Comparison of ENCODE assay signal across 9 cellular contexts in the genomic region with DNA sequence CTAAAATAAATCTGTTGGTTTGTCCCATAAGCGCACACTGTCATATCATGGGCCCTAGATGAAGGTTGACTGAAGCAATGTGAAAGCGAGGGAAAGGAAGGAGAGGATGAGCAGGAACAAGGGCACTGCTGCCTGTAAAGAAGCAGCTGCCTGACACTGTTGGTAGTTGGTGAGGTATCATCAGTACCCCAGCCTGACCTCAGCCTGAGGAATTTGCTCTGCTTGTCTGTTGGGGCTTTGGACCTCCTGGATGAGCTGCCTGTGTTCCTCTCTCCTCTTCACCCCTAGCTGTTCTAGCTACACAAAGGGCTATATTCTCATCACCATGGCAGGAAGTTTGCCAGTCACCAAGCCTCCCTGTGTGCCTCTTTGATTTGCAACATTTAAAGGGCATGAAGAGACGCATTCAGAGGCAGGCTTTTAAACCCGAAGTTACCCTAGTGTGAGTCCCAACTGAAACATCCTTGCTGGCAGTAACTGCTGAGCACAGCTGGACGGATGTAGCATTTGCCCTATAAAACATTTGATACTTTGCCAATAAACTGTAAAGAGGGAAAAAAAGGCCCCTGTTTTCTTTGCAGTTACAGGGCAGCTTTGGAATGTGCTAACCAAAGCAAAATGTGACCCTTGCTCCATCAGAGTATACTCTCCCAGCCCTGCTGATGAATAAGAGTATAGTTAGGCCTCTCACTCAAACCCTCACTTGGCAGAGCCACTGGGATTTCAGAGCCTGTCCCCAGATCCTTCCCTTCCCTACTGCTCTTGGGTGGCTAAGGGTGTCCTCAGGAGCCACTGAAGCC. TPM values are rescaled to one million over a fixed set of nuclear protein-coding genes. Genes with fewer than 3 reads are reported as not detected.
DNase-seq lines count a peak whose midpoint lies in the region; ATAC-seq and TF ChIP-seq lines count a peak whose summit lies in the region.
"Had no signal": no experiment of that assay in that cellular context is flagged by ENCODE, and none has a peak within 500 bp of the region (broad histone marks: within the 10 kb centered on the region; RNA-seq: fewer than 3 reads in every experiment).

No MANE protein-coding gene starts in this region.

- in situ Hi-C loops in Panc1 (cut with HindIII; ENCODE audit: low pct_unique_long_range_greater_than_20kb, low sequenced_read_pairs) = no loop called here

- intact Hi-C loops in Panc1 (cut with micrococcal nuclease; ENCODE audit: unreplicated experiment) = loop anchor here (10.0 kb wide), 1 partner anchor 239 kb away; no protein-coding TSS in a partner anchor
- intact Hi-C loops in CD4-positive, alpha-beta T cell (cut with DNase I, micrococcal nuclease) = no loop called here

- no peak overlapping the region for H3K4me3 Mint-ChIP-seq in CD4-positive, alpha-beta T cell

- H3K4me1 ChIP-seq in Panc1 (ENCODE audit: control insufficient read depth, insufficient read depth, low read length) (peaks cover 3% of the 10 kb centered on the region; the same call in 1 of the 2 replicates), MM.1S (ENCODE audit: low read length) (no peaks in the 10 kb centered on the region)

- no TSS peak for BruUV-seq in Panc1 (replicated peaks; lab: Mats Ljungman, UMichigan)

- H3K36me3 Mint-ChIP-seq in CD4-positive, alpha-beta T cell (ENCODE audit: low read depth) = no peaks in the 10 kb centered on the region

- no peaks in the 10 kb centered on the region for H3K79me2 ChIP-seq in MM.1S (ENCODE audit: low read length)

- H3K4me3 ChIP-seq in Panc1 (ENCODE audit: low read depth in 2 of 2, low read length in 2 of 2) = no peak overlapping the region
- no peak overlapping the region for H3K4me3 ChIP-seq in MM.1S (ENCODE audit: low read length)

- no peak overlapping the region for H3K27ac Mint-ChIP-seq in CD4-positive, alpha-beta T cell

- peaks cover 6% of the 10 kb centered on the region for H3K4me1 Mint-ChIP-seq in CD4-positive, alpha-beta T cell (ENCODE audit: low read depth)

- H3F3A ChIP-seq in MM.1S (ENCODE audit: insufficient read depth, low read length) = no peaks in the 10 kb centered on the region

- H3K9me3 Mint-ChIP-seq in CD4-positive, alpha-beta T cell = no peaks in the 10 kb centered on the region

- CTCF ChIA-PET in Panc1 (lab: Charles Lee) = no interaction called here
- CTCF ChIA-PET in CD4-positive, alpha-beta T cell (lab: Charles Lee) = no interaction called here

- no peak for TF ChIP-seq CTCF in Panc1 (IDR thresholded peaks at IDR 0.05)
- no peak for TF ChIP-seq CTCF in MM.1S (IDR thresholded peaks at IDR 0.05; ENCODE audit: low read length)
- no peak for TF ChIP-seq CTCF in CD4-positive, alpha-beta T cell (IDR thresholded peaks at IDR 0.05)

- H3K4me2 ChIP-seq in MM.1S (ENCODE audit: low read depth, low read length) = no peak overlapping the region

- H4K20me1 ChIP-seq in MM.1S (ENCODE audit: insufficient read depth, low read length) = no peaks in the 10 kb centered on the region

- H3K9me2 ChIP-seq in MM.1S (replicated peaks; ENCODE audit: insufficient read depth, low read length) = no peaks in the 10 kb centered on the region

- H3K36me3 ChIP-seq in Panc1 (ENCODE audit: control insufficient read depth, insufficient read depth, low read length) (no peaks in the 10 kb centered on the region), MM.1S (replicated peaks; ENCODE audit: insufficient read depth, low read length) (no peaks in the 10 kb centered on the region)

- no peaks in the 10 kb centered on the region for H3K27me3 ChIP-seq in Panc1 (ENCODE audit: control insufficient read depth, insufficient read depth, low read length)
- no peaks in the 10 kb centered on the region for H3K27me3 ChIP-seq in MM.1S (replicated peaks; ENCODE audit: insufficient read depth, low read length)
- H3K27me3 ChIP-seq in CD4-positive, alpha-beta T cell (ENCODE audit: control insufficient read depth, insufficient read depth, low read length) = peaks cover 7% of the 10 kb centered on the region

- no peak overlapping the region for H2AFZ ChIP-seq in MM.1S (ENCODE audit: low read length)

- ATAC-seq in Panc1 = peak; percentile 50; the same call in 1 of the 2 replicates
- ATAC-seq in HG02981 (IDR thresholded peaks at IDR 0.05; ENCODE audit: unreplicated experiment) = no peak
- ATAC-seq in CD4-positive, alpha-beta T cell (ENCODE audit: poor library complexity) = no peak

- peak; percentile 45 for DNase-seq in AG08395 (ENCODE audit: low spot score)
- DNase-seq in Panc1 (ENCODE audit: low read depth, low spot score) = no peak
- peak; percentile 98 for DNase-seq in fibroblast of peridontal ligament (ENCODE audit: extremely low read depth)
- peak in 50 of 56 donors; percentile 21 to 86 (median 66) for DNase-seq in nucleus accumbens (lab: John Stamatoyannopoulos, UW)
- DNase-seq in MM.1S = no peak
- DNase-seq in CD4-positive, alpha-beta T cell = no peak
- DNase-seq in central memory CD4-positive, alpha-beta T cell = no peak
- DNase-seq: erythroblast had no signal

- peaks cover 4% of the 10 kb centered on the region for H3K27me3 Mint-ChIP-seq in CD4-positive, alpha-beta T cell

- H3K9me3 ChIP-seq in Panc1 (ENCODE audit: control insufficient read depth, insufficient read depth, low read depth, low read length) (no peaks in the 10 kb centered on the region), MM.1S (replicated peaks; ENCODE audit: insufficient read depth, low read length) (no peaks in the 10 kb centered on the region)
- H3K9me3 ChIP-seq in CD4-positive, alpha-beta T cell (ENCODE audit: control insufficient read depth, low read length) = no peaks in the 10 kb centered on the region

- POLR2A ChIA-PET in Panc1 (lab: Charles Lee) = interaction anchor here (0.6 kb wide), 1 partner anchor 311 kb away, joined by 4 read pairs; no protein-coding TSS in a partner anchor
- POLR2A ChIA-PET in CD4-positive, alpha-beta T cell (lab: Charles Lee) = no interaction called here

- H3K9ac ChIP-seq in MM.1S (ENCODE audit: low read length) = no peak overlapping the region

- 0 out of 2 replicates have a peak overlapping the region, but pooled peaks have one; percentile 26 for H3K27ac ChIP-seq in Panc1 (ENCODE audit: low read length)
- H3K27ac ChIP-seq in MM.1S (ENCODE audit: low read length) = no peak overlapping the region
- no peak overlapping the region for H3K27ac ChIP-seq in CD4-positive, alpha-beta T cell (ENCODE audit: low read depth, low read length)

RNA-seq across cellular contexts. Expression of a gene that starts 22.2 kb away (rescaled TPM):
- 18.2 TPM for total RNA-seq in Panc1 (2021; ENCODE audit: unreplicated experiment)
- 9.1 TPM for polyA plus RNA-seq in Panc1 (2012; ENCODE audit: insufficient read length)
- total RNA-seq in CD4-positive, alpha-beta T cell = 1 to 10 TPM; 3.2 to 4.1 TPM

Comparison
In these comparisons a context has a peak if more than half of its experiments do, and no peak if none do; other contexts are left out.
1. DNase-seq: peak in AG08395 (single experiment), fibroblast of peridontal ligament (single experiment) and nucleus accumbens (50 of 56); none in Panc1 (single experiment), MM.1S (single experiment), CD4-positive, alpha-beta T cell (0 of 10) and central memory CD4-positive, alpha-beta T cell (single experiment).